In genomic region chr2:69031466-69031865, GRCh38 we compare ENCODE assay signal across 19 cellular contexts. TPM values are rescaled to one million over a fixed set of nuclear protein-coding genes. Genes with fewer than 3 reads are reported as not detected.
"Had no signal": no experiment of that assay in that cellular context is flagged by ENCODE, and none has a peak within 500 bp of the region (broad histone marks: within the 10 kb centered on the region; RNA-seq: fewer than 3 reads in every experiment).

No MANE protein-coding gene starts in this region.

- H3K9me3 Mint-ChIP-seq: activated CD4-positive, alpha-beta memory T cell treated with anti-CD3 and anti-CD28 coated beads, Interleukin-2, amount 10 ng/mL, durations not matched to agents 7 days and 5 days; activated naive CD8-positive, alpha-beta T cell treated with anti-CD3 and anti-CD28 coated beads for 36 hours; activated T-helper 17 cell treated with anti-CD3 and anti-CD28 coated beads, Interleukin-2, amount 50 U/mL, for 72 hours; stimulated activated naive CD8-positive, alpha-beta T cell treated with anti-CD3 and anti-CD28 coated beads, Interleukin-15, Interleukin-2, amounts not matched to agents 100 ng/mL and 50 ng/mL, for 24 hours had no signal

- H3K27ac Mint-ChIP-seq: activated CD4-positive, alpha-beta memory T cell treated with anti-CD3 and anti-CD28 coated beads, Interleukin-2, amount 10 ng/mL, durations not matched to agents 7 days and 5 days; activated CD4-positive, alpha-beta T cell treated with anti-CD3 and anti-CD28 coated beads for 36 hours; activated naive CD8-positive, alpha-beta T cell treated with anti-CD3 and anti-CD28 coated beads for 36 hours; activated T-helper 17 cell treated with anti-CD3 and anti-CD28 coated beads, Interleukin-2, amount 50 U/mL, for 72 hours; memory B cell; naive thymus-derived CD8-positive, alpha-beta T cell; stimulated activated naive CD8-positive, alpha-beta T cell treated with anti-CD3 and anti-CD28 coated beads, Interleukin-15, Interleukin-2, amounts not matched to agents 100 ng/mL and 50 ng/mL, for 24 hours had no signal

- ATAC-seq: activated CD4-positive, alpha-beta T cell treated with anti-CD3 and anti-CD28 coated beads for 36 hours; activated T-helper 17 cell treated with anti-CD3 and anti-CD28 coated beads, Interleukin-2, amount 50 U/mL, for 72 hours; gastrocnemius medialis; heart left ventricle; naive thymus-derived CD8-positive, alpha-beta T cell had no signal

- H3K27ac ChIP-seq: gastrocnemius medialis, heart left ventricle had no signal

- H3K27me3 ChIP-seq: gastrocnemius medialis, heart left ventricle, transverse colon had no signal

- H3K36me3 ChIP-seq: gastrocnemius medialis, heart left ventricle, transverse colon had no signal

- FAIRE-seq: TTC549 had no signal

- H3K9me3 ChIP-seq: gastrocnemius medialis, transverse colon had no signal

- H3K36me3 Mint-ChIP-seq: activated naive CD8-positive, alpha-beta T cell treated with anti-CD3 and anti-CD28 coated beads for 36 hours; memory B cell had no signal

- H3K4me3 Mint-ChIP-seq: activated CD4-positive, alpha-beta memory T cell treated with anti-CD3 and anti-CD28 coated beads, Interleukin-2, amount 10 ng/mL, durations not matched to agents 7 days and 5 days; activated CD4-positive, alpha-beta T cell treated with anti-CD3 and anti-CD28 coated beads for 36 hours; activated naive CD8-positive, alpha-beta T cell treated with anti-CD3 and anti-CD28 coated beads for 36 hours; activated T-helper 17 cell treated with anti-CD3 and anti-CD28 coated beads, Interleukin-2, amount 50 U/mL, for 72 hours; memory B cell; naive thymus-derived CD8-positive, alpha-beta T cell; stimulated activated naive CD8-positive, alpha-beta T cell treated with anti-CD3 and anti-CD28 coated beads, Interleukin-15, Interleukin-2, amounts not matched to agents 100 ng/mL and 50 ng/mL, for 24 hours had no signal

- DNase-seq: activated CD4-positive, alpha-beta memory T cell treated with anti-CD3 and anti-CD28 coated beads, Interleukin-2, amount 10 ng/mL, durations not matched to agents 7 days and 5 days; activated CD4-positive, alpha-beta T cell treated with anti-CD3 and anti-CD28 coated beads for 36 hours; activated naive CD4-positive, alpha-beta T cell; activated naive CD8-positive, alpha-beta T cell treated with anti-CD3 and anti-CD28 coated beads for 36 hours; activated T-cell treated with anti-CD3 and anti-CD28 coated beads, Interleukin-2, amount 50 U/mL, for 1 hour; effector CD4-positive, alpha-beta T cell; gastrocnemius medialis; heart left ventricle; naive thymus-derived CD8-positive, alpha-beta T cell; transverse colon had no signal

- H3K4me3 ChIP-seq: gastrocnemius medialis, heart left ventricle, transverse colon had no signal

- H3K4me1 Mint-ChIP-seq: activated CD4-positive, alpha-beta memory T cell treated with anti-CD3 and anti-CD28 coated beads, Interleukin-2, amount 10 ng/mL, durations not matched to agents 7 days and 5 days; activated CD4-positive, alpha-beta T cell treated with anti-CD3 and anti-CD28 coated beads for 36 hours; activated T-helper 17 cell treated with anti-CD3 and anti-CD28 coated beads, Interleukin-2, amount 50 U/mL, for 72 hours; memory B cell; naive thymus-derived CD8-positive, alpha-beta T cell had no signal

RNA-seq across cellular contexts. Expression of gene ANTXR1, which starts 18.5 kb away (rescaled TPM):
- total RNA-seq: activated CD4-positive, alpha-beta memory T cell treated with anti-CD3 and anti-CD28 coated beads, Interleukin-2, amount 10 ng/mL, durations not matched to agents 7 days and 5 days; T-helper 2 cell treated with Interferon-gamma antibody and Interleukin-4, amounts not matched to agents 100 ng/mL and 5 ng/mL, for 36 hours had no signal

RNA-seq across cellular contexts. Expression of gene GKN1, which starts 57.0 kb away (rescaled TPM):
- total RNA-seq: activated CD4-positive, alpha-beta memory T cell treated with anti-CD3 and anti-CD28 coated beads, Interleukin-2, amount 10 ng/mL, durations not matched to agents 7 days and 5 days; activated CD4-positive, alpha-beta T cell treated with anti-CD3 and anti-CD28 coated beads for 36 hours; activated naive CD8-positive, alpha-beta T cell treated with anti-CD3 and anti-CD28 coated beads for 36 hours; activated T-helper 17 cell treated with anti-CD3 and anti-CD28 coated beads, Interleukin-2, amount 50 U/mL, for 72 hours; gastrocnemius medialis; heart left ventricle; liver; mucosa of gallbladder; naive thymus-derived CD8-positive, alpha-beta T cell; renal cortical epithelial cell; skeletal muscle tissue; T-helper 2 cell treated with Interferon-gamma antibody and Interleukin-4, amounts not matched to agents 100 ng/mL and 5 ng/mL, for 36 hours; transverse colon had no signal
- polyA plus RNA-seq: heart left ventricle; liver; naive thymus-derived CD8-positive, alpha-beta T cell had no signal
